ENCODE assay signal across 18 cellular contexts in genomic region chr2:100982431-100982861, GRCh38.
"Had no signal": no experiment of that assay in that cellular context is flagged by ENCODE, and none has a peak within 500 bp of the region (broad histone marks: within the 10 kb centered on the region; RNA-seq: fewer than 3 reads in every experiment).

No MANE protein-coding gene starts in this region.

- DNase-seq: activated CD4-positive, alpha-beta memory T cell treated with anti-CD3 and anti-CD28 coated beads for 36 hours; activated CD4-positive, alpha-beta T cell treated with anti-CD3 and anti-CD28 coated beads for 36 hours; activated CD8-positive, alpha-beta memory T cell treated with anti-CD3 and anti-CD28 coated beads, Interleukin-2, amount 10 ng/mL, durations not matched to agents 7 days and 5 days; activated naive CD4-positive, alpha-beta T cell treated with anti-CD3 and anti-CD28 coated beads, Interleukin-2, amount 50 U/mL, for 16 hours; activated T-cell treated with anti-CD3 and anti-CD28 coated beads, Interleukin-2, amount 50 U/mL, for 1 hour; adrenal gland; effector CD8-positive, alpha-beta T cell; foreskin melanocyte; left cardiac atrium; lower lobe of right lung; stimulated activated CD4-positive, alpha-beta T cell treated with anti-CD3 and anti-CD28 coated beads, Interleukin-2, amount 100 ng/mL, for 48 hours; T-cell; T-helper 9 cell; transverse colon had no signal

- H3K27me3 Mint-ChIP-seq: stimulated activated memory B cell treated with anti-CD40 and anti-IgM and Interleukin-4, amounts not matched to agents 10 μg/mL and 1 μg/mL and 100 μg/mL, for 72 hours had no signal

- H3K36me3 Mint-ChIP-seq: activated CD4-positive, alpha-beta memory T cell treated with anti-CD3 and anti-CD28 coated beads for 36 hours; activated CD8-positive, alpha-beta memory T cell treated with anti-CD3 and anti-CD28 coated beads, Interleukin-2, amount 10 ng/mL, durations not matched to agents 7 days and 5 days; mesothelial cell of epicardium; stimulated activated memory B cell treated with anti-CD40 and anti-IgM and Interleukin-4, amounts not matched to agents 10 μg/mL and 1 μg/mL and 100 μg/mL, for 72 hours; T-cell had no signal

- H3K9me3 Mint-ChIP-seq: activated CD4-positive, alpha-beta memory T cell treated with anti-CD3 and anti-CD28 coated beads for 36 hours; activated T-helper 2 cell treated with anti-CD3 and anti-CD28 coated beads, Interferon-gamma antibody, Interleukin-2, Interleukin-4, amounts not matched to agents 10 μg/mL and 5 μg/mL and 100 μg/mL, durations not matched to agents 14 hours and 24 hours and 36 hours; central memory CD8-positive, alpha-beta T cell; mesothelial cell of epicardium; stimulated activated memory B cell treated with anti-CD40 and anti-IgM and Interleukin-4, amounts not matched to agents 10 μg/mL and 1 μg/mL and 100 μg/mL, for 72 hours; T-cell had no signal

- H3K4me1 Mint-ChIP-seq: activated CD8-positive, alpha-beta memory T cell treated with anti-CD3 and anti-CD28 coated beads, Interleukin-2, amount 10 ng/mL, durations not matched to agents 7 days and 5 days had no signal

- ATAC-seq: activated CD4-positive, alpha-beta T cell treated with anti-CD3 and anti-CD28 coated beads for 36 hours; activated CD8-positive, alpha-beta memory T cell treated with anti-CD3 and anti-CD28 coated beads, Interleukin-2, amount 10 ng/mL, durations not matched to agents 7 days and 5 days; stimulated activated memory B cell treated with anti-CD40 and anti-IgM and Interleukin-4, amounts not matched to agents 10 μg/mL and 1 μg/mL and 100 μg/mL, for 72 hours; T-cell had no signal

- H3K27ac Mint-ChIP-seq: activated CD4-positive, alpha-beta memory T cell treated with anti-CD3 and anti-CD28 coated beads for 36 hours; activated CD4-positive, alpha-beta T cell treated with anti-CD3 and anti-CD28 coated beads for 36 hours; activated CD8-positive, alpha-beta memory T cell treated with anti-CD3 and anti-CD28 coated beads, Interleukin-2, amount 10 ng/mL, durations not matched to agents 7 days and 5 days; activated T-helper 2 cell treated with anti-CD3 and anti-CD28 coated beads, Interferon-gamma antibody, Interleukin-2, Interleukin-4, amounts not matched to agents 10 μg/mL and 5 μg/mL and 100 μg/mL, durations not matched to agents 14 hours and 24 hours and 36 hours; mesothelial cell of epicardium; stimulated activated memory B cell treated with anti-CD40 and anti-IgM and Interleukin-4, amounts not matched to agents 10 μg/mL and 1 μg/mL and 100 μg/mL, for 72 hours; T-cell had no signal

- H3K4me3 Mint-ChIP-seq: activated CD4-positive, alpha-beta memory T cell treated with anti-CD3 and anti-CD28 coated beads for 36 hours; activated CD4-positive, alpha-beta T cell treated with anti-CD3 and anti-CD28 coated beads for 36 hours; activated CD8-positive, alpha-beta memory T cell treated with anti-CD3 and anti-CD28 coated beads, Interleukin-2, amount 10 ng/mL, durations not matched to agents 7 days and 5 days; central memory CD8-positive, alpha-beta T cell; mesothelial cell of epicardium; stimulated activated memory B cell treated with anti-CD40 and anti-IgM and Interleukin-4, amounts not matched to agents 10 μg/mL and 1 μg/mL and 100 μg/mL, for 72 hours; T-cell had no signal
